1 cellular context compared by ENCODE assay signal in genomic region chr22:29266564-29267461, GRCh38.
TF ChIP-seq lines count a peak whose summit lies in the region.

No MANE protein-coding gene starts in this region.

TF ChIP-seq in SK-N-SH treated with all-trans-retinoic acid at 6 μM for 48 hours, 23 proteins besides CTCF, POLR2A, EP300 and RAD21 (continued from another document):
- no peak for TF ChIP-seq CREB5 (CRISPR knock-in tag; IDR thresholded peaks at IDR 0.05; ENCODE audit: low read depth)
- TF ChIP-seq TCF4 (CRISPR knock-in tag; IDR thresholded peaks at IDR 0.05; ENCODE audit: borderline replicate concordance) = no peak
